ENCODE assay signal across 25 cellular contexts in the genomic region with DNA sequence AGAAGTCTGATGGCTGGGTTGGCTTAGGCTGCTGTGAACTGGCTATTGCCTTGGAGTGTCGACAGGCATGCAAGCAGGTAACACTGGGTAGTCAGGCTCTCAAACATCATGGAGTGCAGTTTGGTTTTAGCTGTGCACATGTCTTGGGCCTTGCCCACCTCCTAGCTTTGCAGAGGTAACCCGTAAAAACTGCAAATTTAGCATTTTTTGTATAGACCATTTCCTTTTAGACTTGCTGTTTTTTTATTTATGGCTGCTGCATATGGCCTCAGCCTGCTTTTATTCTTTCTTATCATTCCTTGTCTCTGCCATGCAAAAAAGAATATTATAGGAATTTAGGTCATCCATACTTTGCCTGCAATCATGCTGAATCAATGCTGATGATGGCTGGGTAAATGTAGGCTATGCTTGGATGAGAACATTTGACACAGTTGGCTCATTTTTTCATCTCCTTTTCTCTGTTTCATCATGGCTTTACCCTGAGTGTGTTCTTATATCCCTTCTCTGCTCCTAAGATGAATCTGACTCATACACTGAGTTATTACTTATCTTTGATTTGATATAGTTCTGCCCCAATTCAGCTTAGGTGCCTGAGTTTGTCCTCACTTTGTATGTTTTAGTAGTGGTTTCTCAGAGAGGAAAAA. TPM values are rescaled to one million over a fixed set of nuclear protein-coding genes. Genes with fewer than 3 reads are reported as not detected.
DNase-seq lines count a peak whose midpoint lies in the region; ATAC-seq and TF ChIP-seq lines count a peak whose summit lies in the region.
"Had no signal": no experiment of that assay in that cellular context is flagged by ENCODE, and none has a peak within 500 bp of the region (broad histone marks: within the 10 kb centered on the region; RNA-seq: fewer than 3 reads in every experiment).

No MANE protein-coding gene starts in this region.

- H3K27me3 Mint-ChIP-seq in chondrocyte (ENCODE audit: low read depth) = no peaks in the 10 kb centered on the region
- H3K27me3 Mint-ChIP-seq in endothelial cell (ENCODE audit: unreplicated experiment) = no peaks in the 10 kb centered on the region
- H3K27me3 Mint-ChIP-seq: activated T-cell treated with anti-CD3 and anti-CD28 coated beads, Interleukin-2, amount 50 U/mL, for 24 hours; naive B cell had no signal

- peak; percentile 40 for DNase-seq in EL
- DNase-seq in NCI-H226 = peak; percentile 54
- no peak for DNase-seq in chondrocyte (ENCODE audit: low spot score)
- peak; percentile 23 for DNase-seq in kidney tubule cell (ENCODE audit: low spot score)
- no peak for DNase-seq in superior temporal gyrus (ENCODE audit: extremely low spot score)
- no peak for DNase-seq in endothelial cell (ENCODE audit: low spot score)
- DNase-seq in NCI-H446 (lab: John Stamatoyannopoulos, UW) = no peak
- DNase-seq: activated CD8-positive, alpha-beta T cell treated with anti-CD3 and anti-CD28 coated beads, Interleukin-2, amount 10 ng/mL, durations not matched to agents 7 days and 5 days; activated naive CD4-positive, alpha-beta T cell; activated T-cell treated with anti-CD3 and anti-CD28 coated beads, Interleukin-2, amount 50 U/mL, for 24 hours; amygdala; Caco-2; cerebellar nuclear complex; DND-41; effector CD8-positive, alpha-beta T cell; heart left ventricle; naive B cell; NCI-H1436; NCI-H524 treated with DMSO at 0.1 percent for 48 hours; RPMI8226; stomach; upper lobe of left lung had no signal

- H3K36me3 Mint-ChIP-seq in chondrocyte (ENCODE audit: low read depth) (peaks cover 28% of the 10 kb centered on the region), endothelial cell (ENCODE audit: low read depth, unreplicated experiment) (peaks cover 22% of the 10 kb centered on the region)

- H3K27ac Mint-ChIP-seq in chondrocyte (ENCODE audit: unreplicated experiment) (peak overlapping the region; percentile 77), endothelial cell (ENCODE audit: unreplicated experiment) (no peak overlapping the region)
- H3K27ac Mint-ChIP-seq: activated CD8-positive, alpha-beta T cell treated with anti-CD3 and anti-CD28 coated beads, Interleukin-2, amount 10 ng/mL, durations not matched to agents 7 days and 5 days; activated T-cell treated with anti-CD3 and anti-CD28 coated beads, Interleukin-2, amount 50 U/mL, for 24 hours; naive B cell had no signal

- H3K4me3 Mint-ChIP-seq in chondrocyte (ENCODE audit: unreplicated experiment) = no peak overlapping the region
- H3K4me3 Mint-ChIP-seq in endothelial cell (ENCODE audit: unreplicated experiment) = no peak overlapping the region
- H3K4me3 Mint-ChIP-seq: activated CD8-positive, alpha-beta T cell treated with anti-CD3 and anti-CD28 coated beads, Interleukin-2, amount 10 ng/mL, durations not matched to agents 7 days and 5 days; activated T-cell treated with anti-CD3 and anti-CD28 coated beads, Interleukin-2, amount 50 U/mL, for 24 hours; naive B cell had no signal

- no peak for ATAC-seq in HG02885 (IDR thresholded peaks at IDR 0.05; ENCODE audit: poor library complexity, unreplicated experiment)
- ATAC-seq: activated CD4-positive, CD25-positive, alpha-beta regulatory T cell treated with anti-CD3 and anti-CD28 coated beads, Interleukin-2, amount 50 U/mL, for 24 hours; activated CD8-positive, alpha-beta T cell treated with anti-CD3 and anti-CD28 coated beads, Interleukin-2, amount 10 ng/mL, durations not matched to agents 7 days and 5 days; heart left ventricle; left lobe of liver had no signal

- no peak for TF ChIP-seq CTCF in chondrocyte (IDR thresholded peaks at IDR 0.05)
- no peak for TF ChIP-seq CTCF in endothelial cell (IDR thresholded peaks at IDR 0.05; ENCODE audit: unreplicated experiment)

- H3K4me1 Mint-ChIP-seq in chondrocyte (ENCODE audit: low read depth) (peaks cover 21% of the 10 kb centered on the region), endothelial cell (ENCODE audit: unreplicated experiment) (peaks cover 15% of the 10 kb centered on the region)
- H3K4me1 Mint-ChIP-seq: naive B cell had no signal

- H3K9me3 Mint-ChIP-seq in chondrocyte (ENCODE audit: low read depth) = no peaks in the 10 kb centered on the region
- no peaks in the 10 kb centered on the region for H3K9me3 Mint-ChIP-seq in endothelial cell (ENCODE audit: unreplicated experiment)
- H3K9me3 Mint-ChIP-seq: activated T-cell treated with anti-CD3 and anti-CD28 coated beads, Interleukin-2, amount 50 U/mL, for 24 hours; naive B cell had no signal

RNA-seq across cellular contexts. Expression of gene RECK, which starts 27.2 kb away (rescaled TPM):
- 33.5 to 66.6 TPM (median 33.5 TPM) in 3 replicates for total RNA-seq in chondrocyte
- total RNA-seq in endothelial cell (ENCODE audit: unreplicated experiment) = 48.2 TPM

Comparison
In these comparisons a context has a peak if more than half of its experiments do, and no peak if none do; other contexts are left out.
1. DNase-seq: peak in EL (single experiment), NCI-H226 (single experiment) and kidney tubule cell (single experiment); none in chondrocyte (single experiment), superior temporal gyrus (single experiment), endothelial cell (single experiment) and NCI-H446 (0 of 2).